In genomic region chr12:64611430-64612286, GRCh38 we compare ENCODE assay signal across 8 cellular contexts. TPM values are rescaled to one million over a fixed set of nuclear protein-coding genes. Genes with fewer than 3 reads are reported as not detected.
DNase-seq lines count a peak whose midpoint lies in the region; ATAC-seq and TF ChIP-seq lines count a peak whose summit lies in the region.

No MANE protein-coding gene starts in this region.

- peak overlapping the region; percentile 98 for H2AFZ ChIP-seq in mammary epithelial cell (ENCODE audit: low read depth, low read length)

- DNase-seq in NOMO-1 treated with dmso at 0.1 percent for 144 hours (lab: John Stamatoyannopoulos, UW; ENCODE audit: unreplicated experiment): peak; percentile 10
- no peak for DNase-seq in NOMO-1 treated with DMSO at 0.1 percent for 48 hours (lab: John Stamatoyannopoulos, UW; ENCODE audit: unreplicated experiment)
- DNase-seq in SJSA1 (ENCODE audit: low read depth in 1 of 2, low spot score in 2 of 2): peak in 1 of 2 experiments; percentile 41
- DNase-seq in mammary epithelial cell: peak; percentile 47
- DNase-seq in left colon: peak; percentile 47 to 60
- DNase-seq in stimulated activated naive CD8-positive, alpha-beta T cell treated with anti-CD3 and anti-CD28 coated beads, Interleukin-15, amount 100 ng/mL, for 72 hours: peak; percentile 24 to 39
- no peak for DNase-seq in occipital lobe (lab: John Stamatoyannopoulos, UW)
- DNase-seq in iPS-NIHi7 (ENCODE audit: extremely low spot score): no peak

- H3K4me3 Mint-ChIP-seq in stimulated activated naive CD8-positive, alpha-beta T cell treated with anti-CD3 and anti-CD28 coated beads, Interleukin-15, amount 100 ng/mL, for 72 hours: peak overlapping the region; percentile 94 to 97

- in situ Hi-C loops in mammary epithelial cell (cut with MboI; ENCODE audit: low sequenced_read_pairs in 2 of 2): loop anchor here in 1 of 2 donors (10.0 kb wide), 1 partner anchor 63 kb away; no protein-coding TSS in a partner anchor

- TF ChIP-seq CTCF in mammary epithelial cell (conservative IDR thresholded peaks at IDR 0.05 in 1 of 2, IDR thresholded peaks at IDR 0.05 in 1 of 2; ENCODE audit: extremely low read depth in 1 of 2, insufficient read depth in 1 of 2, low read depth in 1 of 2, low read length in 2 of 2): peak in 1 of 2 donors; percentile 5

- peak overlapping the region; percentile 79 for H3K9ac ChIP-seq in mammary epithelial cell (ENCODE audit: insufficient read depth, low read length)

- no TSS peak for BruUV-seq in mammary epithelial cell (replicated peaks; lab: Mats Ljungman, UMichigan)

- H3K27me3 ChIP-seq in SJSA1 (replicated peaks) (no peaks in the 10 kb centered on the region), mammary epithelial cell (ENCODE audit: insufficient read depth, low read length) (no peaks in the 10 kb centered on the region)

- intact Hi-C loops in mammary epithelial cell (cut with micrococcal nuclease): loop anchor here (1.0 to 2.0 kb wide), 2 partner anchors 13 to 68 kb away; no protein-coding TSS in a partner anchor
- intact Hi-C loops in left colon (cut with DNase I, micrococcal nuclease): loop anchor here in 1 of 2 donors (10.0 kb wide), 1 partner anchor 73 kb away; no protein-coding TSS in a partner anchor

- H3K36me3 ChIP-seq in SJSA1 (peaks cover 14% of the 10 kb centered on the region), mammary epithelial cell (ENCODE audit: insufficient read depth, low read length) (no peaks in the 10 kb centered on the region)

- peak; percentile 30 for ATAC-seq in left colon
- ATAC-seq in stimulated activated naive CD8-positive, alpha-beta T cell treated with anti-CD3 and anti-CD28 coated beads, Interleukin-15, amount 100 ng/mL, for 72 hours: no peak

- dilution Hi-C loops in mammary epithelial cell (cut with HindIII; ENCODE audit: low sequenced_read_pairs): no loop called here

- WGBS in mammary epithelial cell (ENCODE audit: low coverage, missing lambda C conversion rate): under 1% methylated on average over 25 of the region's 28 CpGs

- H3K4me3 ChIP-seq in SJSA1 (peak overlapping the region; percentile 98), mammary epithelial cell (replicated peaks in 1 of 3; ENCODE audit: insufficient read depth in 1 of 3, low read depth in 2 of 3, low read length in 3 of 3) (peak overlapping the region; percentile 65 to 76 (median 67))

- CTCF ChIA-PET in mammary epithelial cell (lab: Charles Lee; ENCODE audit: low non-redundant PET): no interaction called here

- H3K9me3 ChIP-seq in SJSA1 (replicated peaks) (no peaks in the 10 kb centered on the region), mammary epithelial cell (replicated peaks; ENCODE audit: insufficient read depth, low read length) (no peaks in the 10 kb centered on the region)

- peaks cover 61% of the 10 kb centered on the region for H3K79me2 ChIP-seq in mammary epithelial cell (ENCODE audit: insufficient read depth, low read length)

- no peaks in the 10 kb centered on the region for H3K9me3 Mint-ChIP-seq in stimulated activated naive CD8-positive, alpha-beta T cell treated with anti-CD3 and anti-CD28 coated beads, Interleukin-15, amount 100 ng/mL, for 72 hours

- peak overlapping the region; percentile 98 for H3K4me2 ChIP-seq in mammary epithelial cell (ENCODE audit: insufficient read depth, low read depth, low read length)

- peaks cover 22% of the 10 kb centered on the region for H3K4me1 ChIP-seq in SJSA1 (replicated peaks)
- H3K4me1 ChIP-seq in mammary epithelial cell (ENCODE audit: insufficient read depth, low read length): peaks cover 21% of the 10 kb centered on the region

- H3K27me3 Mint-ChIP-seq in stimulated activated naive CD8-positive, alpha-beta T cell treated with anti-CD3 and anti-CD28 coated beads, Interleukin-15, amount 100 ng/mL, for 72 hours: no peaks in the 10 kb centered on the region

- H3K27ac ChIP-seq in SJSA1 (peak overlapping the region; percentile 61), mammary epithelial cell (ENCODE audit: insufficient read depth, low read depth, low read length) (peak overlapping the region; percentile 77)

- peak overlapping the region; percentile 91 to 92 for H3K27ac Mint-ChIP-seq in stimulated activated naive CD8-positive, alpha-beta T cell treated with anti-CD3 and anti-CD28 coated beads, Interleukin-15, amount 100 ng/mL, for 72 hours

- H3K4me1 Mint-ChIP-seq in stimulated activated naive CD8-positive, alpha-beta T cell treated with anti-CD3 and anti-CD28 coated beads, Interleukin-15, amount 100 ng/mL, for 72 hours: peaks cover 56% of the 10 kb centered on the region

- no peaks in the 10 kb centered on the region for H4K20me1 ChIP-seq in mammary epithelial cell (ENCODE audit: insufficient read depth, low read length)

RNA-seq across cellular contexts. Expression of gene RASSF3, which starts 1.4 kb away (rescaled TPM):
- 10.7 and 13.7 TPM in 2 replicates for total RNA-seq in SJSA1 (2014; rRNA removed; shearing (Covaris generic))
- 10 to 100 TPM; 23.0 to 24.3 TPM for total RNA-seq in mammary epithelial cell
- polyA plus RNA-seq in mammary epithelial cell: 14.0 TPM
- 10.4 TPM for polyA minus RNA-seq in mammary epithelial cell
- total RNA-seq in left colon: 100 to 1,000 TPM in 1 of 2 donors, 10 to 100 TPM in 1; 88.4 to 104 TPM
- total RNA-seq in occipital lobe: 6.1 TPM

Comparison
In these comparisons a context has a peak if more than half of its experiments do, and no peak if none do; other contexts are left out.
1. DNase-seq: peak in NOMO-1 treated with dmso at 0.1 percent for 144 hours (single experiment), mammary epithelial cell (single experiment), left colon (2 of 2) and stimulated activated naive CD8-positive, alpha-beta T cell treated with anti-CD3 and anti-CD28 coated beads, Interleukin-15, amount 100 ng/mL, for 72 hours (2 of 2); none in NOMO-1 treated with DMSO at 0.1 percent for 48 hours (single experiment), occipital lobe (single experiment) and iPS-NIHi7 (single experiment).